21 cellular contexts compared by ENCODE assay signal in genomic region chr11:57529012-57529411, GRCh38. TPM values are rescaled to one million over a fixed set of nuclear protein-coding genes. Genes with fewer than 3 reads are reported as not detected.
A peak's percentile ranks its signal among the peaks of the same experiment; 100 is the strongest.
DNase-seq lines count a peak whose midpoint lies in the region; ATAC-seq, FAIRE-seq and TF ChIP-seq lines count a peak whose summit lies in the region.
"Had no signal": no experiment of that assay in that cellular context is flagged by ENCODE, and none has a peak within 500 bp of the region (broad histone marks: within the 10 kb centered on the region; RNA-seq: fewer than 3 reads in every experiment).

No MANE protein-coding gene starts in this region.

- H3K27me3 ChIP-seq in BLaER1 (no peaks in the 10 kb centered on the region), endothelial cell of umbilical vein (ENCODE audit: control insufficient read depth in 2 of 2, insufficient read depth in 2 of 2, low read length in 2 of 2) (no peaks in the 10 kb centered on the region), thyroid gland (no peaks in the 10 kb centered on the region), GM23248 (replicated peaks; ENCODE audit: insufficient read depth) (no peaks in the 10 kb centered on the region)
- H3K27me3 ChIP-seq: right atrium auricular region had no signal

- no peaks in the 10 kb centered on the region for H3F3A ChIP-seq in GM23248 (ENCODE audit: insufficient read depth)

- H3K9me2 ChIP-seq in OCI-LY7 (ENCODE audit: insufficient read depth, low read length) (no peaks in the 10 kb centered on the region), GM23248 (ENCODE audit: insufficient read depth) (no peaks in the 10 kb centered on the region)

- BruUV-seq in OCI-LY7 (replicated peaks; lab: Mats Ljungman, UMichigan) (no TSS peak), endothelial cell of umbilical vein (replicated peaks; lab: Mats Ljungman, UMichigan) (no TSS peak)

- dilution Hi-C loops in endothelial cell of umbilical vein (cut with MboI; ENCODE audit: extremely low pct_ligation_motif_present, low sequenced_read_pairs), result no loop called here

- peak overlapping the region; percentile 90; the same call in 1 of the 2 replicates for H3K9ac ChIP-seq in BLaER1
- no peak overlapping the region for H3K9ac ChIP-seq in endothelial cell of umbilical vein (replicated peaks; ENCODE audit: extremely low read depth, insufficient read depth, low read length)
- H3K9ac ChIP-seq in GM23248, result no peak overlapping the region

- in situ Hi-C loops in GM23248 (cut with MboI), result loop anchor here (10.0 kb wide), 1 partner anchor 74 kb away; no protein-coding TSS in a partner anchor

- H3K9me3 ChIP-seq in BLaER1, result no peaks in the 10 kb centered on the region
- H3K9me3 ChIP-seq in OCI-LY7 (ENCODE audit: low read length), result no peaks in the 10 kb centered on the region
- H3K9me3 ChIP-seq in endothelial cell of umbilical vein (replicated peaks; ENCODE audit: control insufficient read depth, insufficient read depth, low read length), result no peaks in the 10 kb centered on the region
- H3K9me3 ChIP-seq in thyroid gland, result no peaks in the 10 kb centered on the region
- H3K9me3 ChIP-seq in GM23248 (ENCODE audit: low read depth), result no peaks in the 10 kb centered on the region
- H3K9me3 ChIP-seq: right atrium auricular region had no signal

- no peaks in the 10 kb centered on the region for H3K9me1 ChIP-seq in endothelial cell of umbilical vein (replicated peaks; ENCODE audit: control insufficient read depth, extremely low read depth, insufficient read depth, low read length)

- TF ChIP-seq CTCF in 22Rv1 (IDR thresholded peaks at IDR 0.05), result no peak
- TF ChIP-seq CTCF in OCI-LY7 (conservative IDR thresholded peaks at IDR 0.05; ENCODE audit: low read length), result no peak
- no peak for TF ChIP-seq CTCF in endothelial cell of umbilical vein (IDR thresholded peaks at IDR 0.05; ENCODE audit: extremely low read depth in 1 of 2, insufficient read depth in 1 of 2, low read depth in 1 of 2, low read length in 2 of 2)
- TF ChIP-seq CTCF in thyroid gland (IDR thresholded peaks at IDR 0.05), result no peak

- FAIRE-seq in endothelial cell of umbilical vein (lab: Jason Lieb, UNC), result no peak
- FAIRE-seq: HTR-8/SVneo had no signal

- peaks cover 32% of the 10 kb centered on the region for H3K79me2 ChIP-seq in OCI-LY7 (ENCODE audit: insufficient read depth, low read depth, low read length)
- H3K79me2 ChIP-seq in endothelial cell of umbilical vein (ENCODE audit: control insufficient read depth, insufficient read depth, low read length), result peaks cover 18% of the 10 kb centered on the region
- peaks cover 21% of the 10 kb centered on the region for H3K79me2 ChIP-seq in GM23248 (ENCODE audit: insufficient read depth)

- H3K27ac ChIP-seq in 22Rv1 (peak overlapping the region; percentile 76; the same call in 1 of the 2 replicates), BLaER1 (no peak overlapping the region), OCI-LY7 (ENCODE audit: low read depth, low read length, poor library complexity, severe bottlenecking) (no peak overlapping the region), endothelial cell of umbilical vein (ENCODE audit: insufficient read depth, low read depth, low read length) (no peak overlapping the region), thyroid gland (no peak overlapping the region), GM23248 (no peak overlapping the region)
- H3K27ac ChIP-seq: right atrium auricular region had no signal

- H3K4me3 ChIP-seq in BLaER1, result no peak overlapping the region
- peak overlapping the region; percentile 97 for H3K4me3 ChIP-seq in OCI-LY7 (ENCODE audit: low read depth, low read length, poor library complexity, severe bottlenecking)
- H3K4me3 ChIP-seq in endothelial cell of umbilical vein (replicated peaks in 1 of 3; ENCODE audit: insufficient read depth in 1 of 3, low read depth in 1 of 3, low read length in 3 of 3), result no peak overlapping the region
- H3K4me3 ChIP-seq in thyroid gland (replicated peaks in 1 of 3), result no peak overlapping the region
- no peak overlapping the region for H3K4me3 ChIP-seq in GM23248
- H3K4me3 ChIP-seq: right atrium auricular region had no signal

- H2AFZ ChIP-seq in OCI-LY7 (ENCODE audit: low read length) (no peak overlapping the region), endothelial cell of umbilical vein (ENCODE audit: low read depth, low read length) (no peak overlapping the region), GM23248 (no peak overlapping the region)

- no peak for TF ChIP-seq POLR2A in endothelial cell of umbilical vein (IDR thresholded peaks at IDR 0.05; ENCODE audit: low read depth, low read length)
- TF ChIP-seq POLR2A in thyroid gland (IDR thresholded peaks at IDR 0.05), result no peak

- H3K36me3 ChIP-seq in BLaER1 (peaks cover 38% of the 10 kb centered on the region), OCI-LY7 (ENCODE audit: insufficient read depth, low read length) (peaks cover 57% of the 10 kb centered on the region), endothelial cell of umbilical vein (ENCODE audit: control insufficient read depth in 2 of 2, extremely low read depth in 1 of 2, insufficient read depth in 2 of 2, low read length in 2 of 2) (peaks cover 2 to 6% of the 10 kb centered on the region in 2 experiments), thyroid gland (no peaks in the 10 kb centered on the region), GM23248 (ENCODE audit: low read depth) (no peaks in the 10 kb centered on the region)

- intact Hi-C loops in OCI-LY7 (cut with micrococcal nuclease; ENCODE audit: unreplicated experiment) (no loop called here), endothelial cell of umbilical vein (cut with micrococcal nuclease) (no loop called here), thyroid gland (cut with DNase I) (loop anchor here (2.0 to 10.0 kb wide), 2 partner anchors 74 to 184 kb away; no protein-coding TSS in a partner anchor)

- peaks cover 26% of the 10 kb centered on the region for H3K4me1 ChIP-seq in BLaER1
- peaks cover 31% of the 10 kb centered on the region for H3K4me1 ChIP-seq in OCI-LY7 (ENCODE audit: insufficient read depth, low read length, poor library complexity, severe bottlenecking)
- peaks cover 21% of the 10 kb centered on the region for H3K4me1 ChIP-seq in endothelial cell of umbilical vein (ENCODE audit: control insufficient read depth, extremely low read depth, insufficient read depth, low read length)
- H3K4me1 ChIP-seq in thyroid gland, result peaks cover 10 to 15% of the 10 kb centered on the region in 2 donors
- H3K4me1 ChIP-seq in GM23248 (ENCODE audit: insufficient read depth), result 0 out of 2 replicates have a peak, but pooled peaks cover 5% of the 10 kb centered on the region

- CTCF ChIA-PET in OCI-LY7 (lab: Charles Lee; ENCODE audit: unreplicated experiment), result interaction anchor here (1.7 to 6.1 kb wide), 3 partner anchors 14 to 71 kb away, joined by 4 to 60 read pairs (median 21); partner anchors contain the start of gene SLC43A1
- CTCF ChIA-PET in endothelial cell of umbilical vein (lab: Charles Lee), result interaction anchor here (1.3 to 10.9 kb wide), 7 partner anchors 13 to 183 kb away, joined by 3 to 316 read pairs (median 8); partner anchors contain the start of genes RTN4RL2, SLC43A1 and UBE2L6

- H3K4me2 ChIP-seq in BLaER1 (peak overlapping the region; percentile 87), OCI-LY7 (ENCODE audit: low read length) (peak overlapping the region; percentile 93), endothelial cell of umbilical vein (ENCODE audit: insufficient read depth, low read length) (peak overlapping the region; percentile 96), GM23248 (ENCODE audit: unreplicated experiment) (no peak overlapping the region)

- DNase-seq in OCI-LY7 (ENCODE audit: low spot score) (no peak), endothelial cell of umbilical vein (ENCODE audit: low read depth, low spot score) (no peak), UCSD-AML1 (lab: John Stamatoyannopoulos, UW; ENCODE audit: unreplicated experiment) (no peak), thyroid gland (no peak), GM23248 (no peak)
- DNase-seq: activated CD4-positive, alpha-beta T cell treated with anti-CD3 and anti-CD28 coated beads for 1 hour; glutamatergic neuron; GOT3; NCI-H2107; NCI-H526 treated with DMSO at 0.1 percent for 48 hours; RPMI8226; stimulated activated CD4-positive, alpha-beta T cell treated with anti-CD3 and anti-CD28 coated beads, Interleukin-2, amount 100 ng/mL, for 24 hours had no signal

- POLR2A ChIA-PET in OCI-LY7 (lab: Charles Lee), result interaction anchor here (4.5 to 7.2 kb wide), 2 partner anchors 14 to 35 kb away, joined by 34 to 56 read pairs; partner anchors contain the start of gene SLC43A1
- POLR2A ChIA-PET in endothelial cell of umbilical vein (lab: Charles Lee), result no interaction called here

- peaks cover 12% of the 10 kb centered on the region for H4K20me1 ChIP-seq in BLaER1
- 0 out of 2 replicates have a peak, but pooled peaks cover 13% of the 10 kb centered on the region for H4K20me1 ChIP-seq in OCI-LY7 (ENCODE audit: insufficient read depth, low read length)
- no peaks in the 10 kb centered on the region for H4K20me1 ChIP-seq in endothelial cell of umbilical vein (replicated peaks; ENCODE audit: control insufficient read depth, extremely low read depth, insufficient read depth, low read length)
- H4K20me1 ChIP-seq in GM23248 (ENCODE audit: insufficient read depth), result no peaks in the 10 kb centered on the region

- ATAC-seq in GM21390 (IDR thresholded peaks at IDR 0.05; ENCODE audit: unreplicated experiment), result no peak
- ATAC-seq: esophagus mucosa had no signal

RNA-seq across cellular contexts. Expression of gene TIMM10, which starts 1.5 kb away (rescaled TPM):
- 163 and 195 TPM in 2 replicates for total RNA-seq in OCI-LY7 (2014; rRNA removed; shearing (Covaris generic))
- total RNA-seq in OCI-LY7 (2022), result 204 and 258 TPM in 2 replicates
- total RNA-seq in endothelial cell of umbilical vein, result 64.2 and 105 TPM in 2 replicates
- polyA plus RNA-seq in endothelial cell of umbilical vein, result 109 and 128 TPM in 2 replicates
- 122 and 165 TPM in 2 replicates for polyA plus RNA-seq in endothelial cell of umbilical vein (2011; cell fraction: cytosol; rRNA removed)
- 43.4 and 47.7 TPM in 2 replicates for polyA plus RNA-seq in endothelial cell of umbilical vein (2011; cell fraction: nucleus; rRNA removed)
- 97.8 and 133 TPM in 2 replicates for polyA plus RNA-seq in endothelial cell of umbilical vein (2012)
- polyA minus RNA-seq in endothelial cell of umbilical vein, result 46.9 and 56.5 TPM in 2 replicates
- 16.3 TPM for polyA minus RNA-seq in endothelial cell of umbilical vein (2011; cell fraction: cytosol; rRNA and poly(A)+ RNA removed)
- 9.0 and 10.6 TPM in 2 replicates for polyA minus RNA-seq in endothelial cell of umbilical vein (2011; cell fraction: nucleus; rRNA and poly(A)+ RNA removed)
- total RNA-seq in thyroid gland, result 10 to 100 TPM; 29.8 to 43.7 (median 37.4) TPM
- total RNA-seq in GM23248 (2014; rRNA removed; shearing (Covaris generic)), result 29.0 and 48.3 TPM in 2 replicates
- polyA plus RNA-seq in GM23248 (2016; fragmentation: Nextera tagmentation; extraction: Ambion mirVana), result 73.4 and 78.3 TPM in 2 replicates

RNA-seq across cellular contexts. Expression of gene SMTNL1, which starts 8.4 kb away (rescaled TPM):
- total RNA-seq in OCI-LY7 (2014; rRNA removed; shearing (Covaris generic)), result not detected in 2 replicates
- total RNA-seq in OCI-LY7 (2022) (not detected in 2 replicates), endothelial cell of umbilical vein (not detected in 2 replicates), thyroid gland (not detected)
- polyA plus RNA-seq in endothelial cell of umbilical vein (not detected in 2 replicates), GM23248 (2016; fragmentation: Nextera tagmentation; extraction: Ambion mirVana) (not detected in 2 replicates)
- not detected in 2 replicates for polyA plus RNA-seq in endothelial cell of umbilical vein (2011; cell fraction: cytosol; rRNA removed)
- not detected in 2 replicates for polyA plus RNA-seq in endothelial cell of umbilical vein (2011; cell fraction: nucleus; rRNA removed)
- polyA plus RNA-seq in endothelial cell of umbilical vein (2012), result not detected in 2 replicates
- not detected in 2 replicates for polyA minus RNA-seq in endothelial cell of umbilical vein
- polyA minus RNA-seq in endothelial cell of umbilical vein (2011; cell fraction: cytosol; rRNA and poly(A)+ RNA removed), result not detected
- polyA minus RNA-seq in endothelial cell of umbilical vein (2011; cell fraction: nucleus; rRNA and poly(A)+ RNA removed), result not detected in 2 replicates
- not detected in 2 replicates for total RNA-seq in GM23248 (2014; rRNA removed; shearing (Covaris generic))
- total RNA-seq: dermis microvascular lymphatic vessel endothelial cell; esophagus mucosa; lung microvascular endothelial cell; right atrium auricular region; T-helper 1 cell treated with Interleukin-12 subunit alpha and Interleukin-12 subunit beta and Interleukin-4 antibody, amounts not matched to agents 30 ng/mL and 1 ng/mL, for 36 hours had no signal

RNA-seq across cellular contexts. Expression of gene SLC43A1, which starts 13.5 kb away (rescaled TPM):
- total RNA-seq in OCI-LY7 (2014; rRNA removed; shearing (Covaris generic)), result 47.1 and 61.1 TPM in 2 replicates
- total RNA-seq in OCI-LY7 (2022) (78.6 and 87.0 TPM in 2 replicates), endothelial cell of umbilical vein (11.3 and 13.7 TPM in 2 replicates), thyroid gland (10 to 100 TPM; 20.3 to 64.1 (median 28.8) TPM)
- polyA plus RNA-seq in endothelial cell of umbilical vein (19.5 and 22.7 TPM in 2 replicates), GM23248 (2016; fragmentation: Nextera tagmentation; extraction: Ambion mirVana) (7.1 and 7.7 TPM in 2 replicates)
- polyA plus RNA-seq in endothelial cell of umbilical vein (2011; cell fraction: cytosol; rRNA removed), result 12.6 and 12.9 TPM in 2 replicates
- polyA plus RNA-seq in endothelial cell of umbilical vein (2011; cell fraction: nucleus; rRNA removed), result 30.0 and 33.0 TPM in 2 replicates
- polyA plus RNA-seq in endothelial cell of umbilical vein (2012), result 8.6 and 11.4 TPM in 2 replicates
- polyA minus RNA-seq in endothelial cell of umbilical vein, result 23.6 and 25.1 TPM in 2 replicates
- polyA minus RNA-seq in endothelial cell of umbilical vein (2011; cell fraction: cytosol; rRNA and poly(A)+ RNA removed), result 2.3 TPM
- polyA minus RNA-seq in endothelial cell of umbilical vein (2011; cell fraction: nucleus; rRNA and poly(A)+ RNA removed), result 16.7 and 21.5 TPM in 2 replicates
- total RNA-seq in GM23248 (2014; rRNA removed; shearing (Covaris generic)), result 6.2 and 9.3 TPM in 2 replicates

RNA-seq across cellular contexts. Expression of gene UBE2L6, which starts 38.5 kb away (rescaled TPM):
- 64.7 and 68.9 TPM in 2 replicates for total RNA-seq in OCI-LY7 (2014; rRNA removed; shearing (Covaris generic))
- total RNA-seq in OCI-LY7 (2022) (51.7 and 56.1 TPM in 2 replicates), endothelial cell of umbilical vein (10.8 and 22.3 TPM in 2 replicates), thyroid gland (10 to 100 TPM; 30.8 to 41.7 (median 38.8) TPM)
- polyA plus RNA-seq in endothelial cell of umbilical vein (25.2 and 31.2 TPM in 2 replicates), GM23248 (2016; fragmentation: Nextera tagmentation; extraction: Ambion mirVana) (74.0 and 75.9 TPM in 2 replicates)
- polyA plus RNA-seq in endothelial cell of umbilical vein (2011; cell fraction: cytosol; rRNA removed), result 17.1 and 20.6 TPM in 2 replicates
- 4.0 and 8.8 TPM in 2 replicates for polyA plus RNA-seq in endothelial cell of umbilical vein (2011; cell fraction: nucleus; rRNA removed)
- polyA plus RNA-seq in endothelial cell of umbilical vein (2012), result 26.0 and 52.7 TPM in 2 replicates
- polyA minus RNA-seq in endothelial cell of umbilical vein, result 20.8 and 22.1 TPM in 2 replicates
- not detected for polyA minus RNA-seq in endothelial cell of umbilical vein (2011; cell fraction: cytosol; rRNA and poly(A)+ RNA removed)
- 1.6 and 2.8 TPM in 2 replicates for polyA minus RNA-seq in endothelial cell of umbilical vein (2011; cell fraction: nucleus; rRNA and poly(A)+ RNA removed)
- 32.8 and 41.5 TPM in 2 replicates for total RNA-seq in GM23248 (2014; rRNA removed; shearing (Covaris generic))
